In genomic region chr18:67305466-67305865, GRCh38 we compare ENCODE assay signal across 30 cellular contexts.
"Had no signal": no experiment of that assay in that cellular context is flagged by ENCODE, and none has a peak within 500 bp of the region (broad histone marks: within the 10 kb centered on the region; RNA-seq: fewer than 3 reads in every experiment).

No MANE protein-coding gene starts in this region.

- H3K4me1 ChIP-seq: adrenal gland, body of pancreas, colonic mucosa, esophagus squamous epithelium, heart left ventricle had no signal

- H3K36me3 ChIP-seq: adrenal gland, cardiac muscle cell, colonic mucosa, esophagus squamous epithelium, heart left ventricle had no signal

- H3K4me3 ChIP-seq: adrenal gland, body of pancreas, cardiac muscle cell, colonic mucosa, esophagus squamous epithelium, heart left ventricle had no signal

- H3K27ac ChIP-seq: adrenal gland, body of pancreas, cardiac muscle cell, colonic mucosa, epithelial cell of prostate, esophagus squamous epithelium, heart left ventricle had no signal

- H3K9me3 ChIP-seq: adrenal gland, colonic mucosa had no signal

- H3K27me3 ChIP-seq: adrenal gland, body of pancreas, cardiac muscle cell, colonic mucosa, esophagus squamous epithelium, heart left ventricle had no signal

- DNase-seq: activated CD4-positive, alpha-beta memory T cell treated with anti-CD3 and anti-CD28 coated beads for 36 hours; activated CD4-positive, alpha-beta T cell treated with anti-CD3 and anti-CD28 coated beads for 36 hours; activated CD4-positive, alpha-beta T cell treated with anti-CD3 and anti-CD28 coated beads, Interleukin-2, amount 10 ng/mL, durations not matched to agents 24 days and 14 days; activated CD4-positive, CD25-positive, alpha-beta regulatory T cell; activated CD4-positive, CD25-positive, alpha-beta regulatory T cell treated with anti-CD3 and anti-CD28 coated beads, Interleukin-2, amount 50 U/mL, for 72 hours; activated CD8-positive, alpha-beta memory T cell treated with anti-CD3 and anti-CD28 coated beads, Interleukin-2, amount 10 ng/mL, durations not matched to agents 7 days and 5 days; activated CD8-positive, alpha-beta T cell treated with anti-CD3 and anti-CD28 coated beads, Interleukin-2, amount 10 ng/mL, durations not matched to agents 7 days and 5 days; activated effector memory CD4-positive, alpha-beta T cell treated with anti-CD3 and anti-CD28 coated beads, Interleukin-2, amount 50 U/mL, for 16 hours; activated naive CD4-positive, alpha-beta T cell treated with anti-CD3 and anti-CD28 coated beads for 36 hours; activated naive CD8-positive, alpha-beta T cell treated with anti-CD3 and anti-CD28 coated beads for 36 hours; activated naive CD8-positive, alpha-beta T cell treated with anti-CD3 and anti-CD28 coated beads, Interleukin-2, amount 50 U/mL, for 24 hours; activated T-cell treated with anti-CD3 and anti-CD28 coated beads, Interleukin-2, amount 50 U/mL, for 1 hour; activated T-cell treated with anti-CD3 and anti-CD28 coated beads, Interleukin-2, amount 50 U/mL, for 48 hours; adrenal gland; amygdala; aorta; body of pancreas; central memory CD4-positive, alpha-beta T cell; cerebellar nuclear complex; colonic mucosa; effector CD4-positive, alpha-beta T cell; effector memory CD8-positive, alpha-beta T cell; esophagus squamous epithelium; foreskin fibroblast; glutamatergic neuron; heart left ventricle; T-helper 2 cell had no signal

- FAIRE-seq: frontal cortex had no signal
